Comparison of ENCODE assay signal across 8 cellular contexts in genomic region chr4:15410750-15411149, GRCh38. TPM values are rescaled to one million over a fixed set of nuclear protein-coding genes. Genes with fewer than 3 reads are reported as not detected.
DNase-seq lines count a peak whose midpoint lies in the region; ATAC-seq and TF ChIP-seq lines count a peak whose summit lies in the region.

No MANE protein-coding gene starts in this region.

- no peak overlapping the region for H2AK5ac ChIP-seq in mesendoderm (ENCODE audit: low read length)
- no peak overlapping the region for H2AK5ac ChIP-seq in H9 (ENCODE audit: insufficient read length, low read length)

- no peak overlapping the region for H3K4ac ChIP-seq in mesendoderm (ENCODE audit: low read depth, low read length)
- no peak overlapping the region for H3K4ac ChIP-seq in H9 (ENCODE audit: low read depth, low read length)

- H4K8ac ChIP-seq in mesendoderm (ENCODE audit: low read depth, low read length) (no peak overlapping the region), H9 (replicated peaks; ENCODE audit: insufficient read length, low read depth, low read length) (no peak overlapping the region)

- H2BK12ac ChIP-seq in H9 (ENCODE audit: insufficient read length, low read depth, low read length): no peak overlapping the region

- H3K23ac ChIP-seq in mesendoderm (ENCODE audit: low read length) (no peak overlapping the region), H9 (ENCODE audit: insufficient read length, low read depth, low read length) (no peak overlapping the region)

- peaks cover 15% of the 10 kb centered on the region for H3K4me1 Mint-ChIP-seq in activated T-helper 17 cell treated with anti-CD3 and anti-CD28 coated beads, Interleukin-2, amount 50 U/mL, for 72 hours
- no peaks in the 10 kb centered on the region for H3K4me1 Mint-ChIP-seq in H9

- no peak overlapping the region for H3T11ph ChIP-seq in H9 (ENCODE audit: low read length)

- no peaks in the 10 kb centered on the region for H3K23me2 ChIP-seq in H9 (ENCODE audit: insufficient read length, low read depth, low read length, poor library complexity, severe bottlenecking)

- no peaks in the 10 kb centered on the region for H3K36me3 Mint-ChIP-seq in activated T-helper 17 cell treated with anti-CD3 and anti-CD28 coated beads, Interleukin-2, amount 50 U/mL, for 72 hours (ENCODE audit: low read depth)
- no peaks in the 10 kb centered on the region for H3K36me3 Mint-ChIP-seq in H9 (ENCODE audit: insufficient read depth in 1 of 3, low read depth in 3 of 3)

- no peaks in the 10 kb centered on the region for H4K20me1 ChIP-seq in H9 (ENCODE audit: control insufficient read depth, insufficient read depth, insufficient read length)

- DNase-seq in GM12865 (ENCODE audit: low read depth) (peak; percentile 8), KBM-7 (peak; percentile 35), mesendoderm (no peak), NCI-H2196 (lab: John Stamatoyannopoulos, UW; ENCODE audit: unreplicated experiment) (no peak), NCI-H146 treated with DMSO at 0.1 percent for 48 hours (lab: John Stamatoyannopoulos, UW; ENCODE audit: unreplicated experiment) (no peak), H9 (no peak)

- H4K5ac ChIP-seq in mesendoderm (ENCODE audit: low read length): no peak overlapping the region
- no peak overlapping the region for H4K5ac ChIP-seq in H9 (ENCODE audit: insufficient read length, low read depth, low read length)

- in situ Hi-C loops in KBM-7 (cut with MboI; ENCODE audit: low pct_unique_long_range_greater_than_20kb, low sequenced_read_pairs): no loop called here

- WGBS in mesendoderm (ENCODE audit: extremely low coverage, insufficient coverage, low lambda C conversion rate): no CpG with 5 or more reads among the region's 6 CpGs
- no CpG with 5 or more reads among the region's 6 CpGs for WGBS in H9 (ENCODE audit: extremely low coverage, insufficient read length, low lambda C conversion rate)

- H3K9ac ChIP-seq in mesendoderm (ENCODE audit: low read length) (no peak overlapping the region), H9 (ENCODE audit: extremely low read depth, insufficient read length, low read length) (no peak overlapping the region)

- H3K56ac ChIP-seq in mesendoderm (ENCODE audit: low read length) (peak overlapping the region; percentile 20), H9 (ENCODE audit: insufficient read length, low read depth, low read length) (no peak overlapping the region)

- H3K4me3 Mint-ChIP-seq in activated T-helper 17 cell treated with anti-CD3 and anti-CD28 coated beads, Interleukin-2, amount 50 U/mL, for 72 hours: peak overlapping the region; percentile 38
- no peak overlapping the region for H3K4me3 Mint-ChIP-seq in H9

- H2BK5ac ChIP-seq in mesendoderm (ENCODE audit: low read length) (no peak overlapping the region), H9 (ENCODE audit: insufficient read length, low read length) (no peak overlapping the region)

- H3K14ac ChIP-seq in H9 (ENCODE audit: insufficient read depth, low read length): no peak overlapping the region

- H3K27me3 ChIP-seq in mesendoderm (ENCODE audit: insufficient read depth, low read length, poor library complexity): no peaks in the 10 kb centered on the region
- no peaks in the 10 kb centered on the region for H3K27me3 ChIP-seq in H9 (ENCODE audit: insufficient read depth, low read length)

- H3K18ac ChIP-seq in mesendoderm (ENCODE audit: low read length): no peak overlapping the region
- H3K18ac ChIP-seq in H9 (ENCODE audit: insufficient read length, low read depth, low read length): no peak overlapping the region

- H3K79me2 ChIP-seq in mesendoderm (ENCODE audit: control insufficient read depth, insufficient read depth, low read length) (no peaks in the 10 kb centered on the region), H9 (ENCODE audit: insufficient read depth, low read length) (no peaks in the 10 kb centered on the region)

- H3K9me3 ChIP-seq in H9 (ENCODE audit: control insufficient read depth, low read depth, low read length): no peaks in the 10 kb centered on the region

- H3K27ac ChIP-seq in mesendoderm (ENCODE audit: low read depth, low read length) (no peak overlapping the region), H9 (ENCODE audit: insufficient read length, low read depth, low read length) (no peak overlapping the region)

- no peak overlapping the region for H4K91ac ChIP-seq in H9 (ENCODE audit: insufficient read length, low read depth, low read length)

- ATAC-seq in activated T-helper 17 cell treated with anti-CD3 and anti-CD28 coated beads, Interleukin-2, amount 50 U/mL, for 72 hours (replicated peaks): peak; percentile 34
- no peak for ATAC-seq in GM18907 (IDR thresholded peaks at IDR 0.05; ENCODE audit: unreplicated experiment)

- H3K27me3 Mint-ChIP-seq in activated T-helper 17 cell treated with anti-CD3 and anti-CD28 coated beads, Interleukin-2, amount 50 U/mL, for 72 hours: no peaks in the 10 kb centered on the region
- H3K27me3 Mint-ChIP-seq in H9 (ENCODE audit: low read depth): no peaks in the 10 kb centered on the region

- TF ChIP-seq CTCF in GM12865 (IDR thresholded peaks at IDR 0.05; ENCODE audit: insufficient read depth, low read depth, low read length, missing control alignments) (no peak), H9 (conservative IDR thresholded peaks at IDR 0.05) (no peak)

- no peak overlapping the region for H3K4me2 ChIP-seq in mesendoderm (ENCODE audit: low read length)
- no peak overlapping the region for H3K4me2 ChIP-seq in H9 (ENCODE audit: insufficient read depth, insufficient read length, low read length)

- peak overlapping the region; percentile 12 for H3K27ac Mint-ChIP-seq in activated T-helper 17 cell treated with anti-CD3 and anti-CD28 coated beads, Interleukin-2, amount 50 U/mL, for 72 hours
- no peak overlapping the region for H3K27ac Mint-ChIP-seq in H9

- H2BK120ac ChIP-seq in mesendoderm (ENCODE audit: low read depth, low read length) (no peak overlapping the region), H9 (ENCODE audit: low read depth, low read length, poor library complexity, severe bottlenecking) (no peak overlapping the region)

- H3K79me1 ChIP-seq in mesendoderm (ENCODE audit: low read length) (no peaks in the 10 kb centered on the region), H9 (ENCODE audit: insufficient read depth, low read depth, low read length, poor library complexity, severe bottlenecking) (no peaks in the 10 kb centered on the region)

- H3K4me1 ChIP-seq in mesendoderm (ENCODE audit: control insufficient read depth, low read depth, low read length): peaks cover 3% of the 10 kb centered on the region
- H3K4me1 ChIP-seq in H9 (ENCODE audit: insufficient read depth, low read length): no peaks in the 10 kb centered on the region

- H3K9me3 Mint-ChIP-seq in activated T-helper 17 cell treated with anti-CD3 and anti-CD28 coated beads, Interleukin-2, amount 50 U/mL, for 72 hours: no peaks in the 10 kb centered on the region
- no peaks in the 10 kb centered on the region for H3K9me3 Mint-ChIP-seq in H9

- H3K36me3 ChIP-seq in mesendoderm (ENCODE audit: control insufficient read depth, insufficient read depth, low read length): no peaks in the 10 kb centered on the region

- no peak overlapping the region for H2BK20ac ChIP-seq in H9 (ENCODE audit: low read depth, low read length, poor library complexity, severe bottlenecking)

- H2BK15ac ChIP-seq in mesendoderm (replicated peaks; ENCODE audit: low read depth) (no peak overlapping the region), H9 (ENCODE audit: low read depth, low read length) (no peak overlapping the region)

- H2AFZ ChIP-seq in H9 (ENCODE audit: low read length): no peak overlapping the region

- H3K4me3 ChIP-seq in GM12865 (ENCODE audit: low read depth, low read length) (no peak overlapping the region), mesendoderm (ENCODE audit: low read length) (no peak overlapping the region)

RNA-seq across cellular contexts. Expression of gene C1QTNF7, which starts 17.1 kb away (rescaled TPM):
- not detected for total RNA-seq in activated T-helper 17 cell treated with anti-CD3 and anti-CD28 coated beads, Interleukin-2, amount 50 U/mL, for 72 hours
- polyA plus RNA-seq in mesendoderm (2013, experiment 1 of 2): not detected
- not detected for polyA plus RNA-seq in mesendoderm (2013, experiment 2 of 2)
- total RNA-seq in H9 (2021): not detected in 2 replicates

RNA-seq across cellular contexts. Expression of gene CC2D2A, which starts 58.9 kb away (rescaled TPM):
- not detected for total RNA-seq in activated T-helper 17 cell treated with anti-CD3 and anti-CD28 coated beads, Interleukin-2, amount 50 U/mL, for 72 hours
- 10.7 TPM for polyA plus RNA-seq in mesendoderm (2013, experiment 1 of 2)
- polyA plus RNA-seq in mesendoderm (2013, experiment 2 of 2): 10.7 TPM
- total RNA-seq in H9 (2021): 10.4 and 13.5 TPM in 2 replicates

Comparison
In these comparisons a context has a peak if more than half of its experiments do, and no peak if none do; other contexts are left out.
1. DNase-seq: peak in GM12865 (single experiment) and KBM-7 (single experiment); none in mesendoderm (single experiment), NCI-H2196 (single experiment), NCI-H146 treated with DMSO at 0.1 percent for 48 hours (single experiment) and H9 (single experiment).
2. RNA of gene CC2D2A, which starts 58.9 kb away (total RNA-seq): 10.4 to 13.5 TPM in H9; not detected in activated T-helper 17 cell treated with anti-CD3 and anti-CD28 coated beads, Interleukin-2, amount 50 U/mL, for 72 hours; every median in the first group is over 10 times any median in the second.